ENCODE assay signal across 35 cellular contexts in genomic region chr3:15873415-15873814, GRCh38.
"Had no signal": no experiment of that assay in that cellular context is flagged by ENCODE, and none has a peak within 500 bp of the region (broad histone marks: within the 10 kb centered on the region; RNA-seq: fewer than 3 reads in every experiment).

No MANE protein-coding gene starts in this region.

- H3K4me1 ChIP-seq: adrenal gland, ascending aorta, body of pancreas, breast epithelium had no signal

- H3K27ac ChIP-seq: adrenal gland, ascending aorta, body of pancreas, brain microvascular endothelial cell, breast epithelium, cardiac muscle cell had no signal

- FAIRE-seq: astrocyte, bronchial epithelial cell had no signal

- H3K4me3 ChIP-seq: adrenal gland, ascending aorta, body of pancreas, breast epithelium, cardiac muscle cell had no signal

- H3K27me3 ChIP-seq: adrenal gland, ascending aorta, body of pancreas, brain microvascular endothelial cell, breast epithelium, cardiac muscle cell had no signal

- H3K9me3 ChIP-seq: adrenal gland, ascending aorta, body of pancreas had no signal

- ATAC-seq: activated naive CD4-positive, alpha-beta T cell treated with anti-CD3 and anti-CD28 coated beads, Interleukin-2, amount 50 U/mL, for 72 hours; activated naive CD8-positive, alpha-beta T cell treated with anti-CD3 and anti-CD28 coated beads, Interleukin-2, amount 50 U/mL, for 24 hours; activated T-cell treated with anti-CD3 and anti-CD28 coated beads, Interleukin-2, amount 50 U/mL, for 4 hours; activated T-cell treated with anti-CD3 and anti-CD28 coated beads, Interleukin-2, amount 50 U/mL, for 72 hours; activated T-helper 17 cell treated with anti-CD3 and anti-CD28 coated beads, Interleukin-2, amount 50 U/mL, for 72 hours; body of pancreas had no signal

- H3K36me3 ChIP-seq: adrenal gland, ascending aorta, brain microvascular endothelial cell, breast epithelium, cardiac muscle cell had no signal

- DNase-seq: activated effector memory CD4-positive, alpha-beta T cell treated with anti-CD3 and anti-CD28 coated beads, Interleukin-2, amount 50 U/mL, for 16 hours; activated effector memory CD4-positive, alpha-beta T cell treated with Interleukin-2 at 50 U/mL for 16 hours; activated gamma-delta T cell; activated gamma-delta T cell treated with Interleukin-2 at 50 U/mL for 16 hours; activated naive CD4-positive, alpha-beta T cell; activated naive CD4-positive, alpha-beta T cell treated with anti-CD3 and anti-CD28 coated beads for 36 hours; activated naive CD4-positive, alpha-beta T cell treated with anti-CD3 and anti-CD28 coated beads, Interleukin-2, amount 10 ng/mL, durations not matched to agents 7 days and 5 days; activated naive CD4-positive, alpha-beta T cell treated with anti-CD3 and anti-CD28 coated beads, Interleukin-2, amount 50 U/mL, for 16 hours; activated naive CD4-positive, alpha-beta T cell treated with Interleukin-2 at 50 U/mL for 16 hours; activated naive CD8-positive, alpha-beta T cell treated with anti-CD3 and anti-CD28 coated beads for 36 hours; activated naive CD8-positive, alpha-beta T cell treated with anti-CD3 and anti-CD28 coated beads, Interleukin-2, amount 10 ng/mL, durations not matched to agents 7 days and 5 days; activated naive CD8-positive, alpha-beta T cell treated with anti-CD3 and anti-CD28 coated beads, Interleukin-2, amount 50 U/mL, for 24 hours; activated T-cell treated with anti-CD3 and anti-CD28 coated beads for 4 hours; activated T-cell treated with anti-CD3 and anti-CD28 coated beads, Interleukin-2, amount 50 U/mL, for 1 hour; activated T-cell treated with anti-CD3 and anti-CD28 coated beads, Interleukin-2, amount 50 U/mL, for 24 hours; activated T-cell treated with anti-CD3 and anti-CD28 coated beads, Interleukin-2, amount 50 U/mL, for 4 hours; activated T-cell treated with anti-CD3 and anti-CD28 coated beads, Interleukin-2, amount 50 U/mL, for 48 hours; activated T-cell treated with anti-CD3 and anti-CD28 coated beads, Interleukin-2, amount 50 U/mL, for 72 hours; adrenal gland; amniotic stem cell; amygdala; anterior cingulate cortex; aorta; body of pancreas; brain microvascular endothelial cell; caudate nucleus; central memory CD4-positive, alpha-beta T cell; cerebellar nuclear complex had no signal
